1 cellular context compared by ENCODE assay signal in genomic region chr12:77578471-77579262, GRCh38.
TF ChIP-seq lines count a peak whose summit lies in the region.

No MANE protein-coding gene starts in this region.

TF ChIP-seq in IMR-90, 13 proteins besides CTCF, POLR2A, EP300 and RAD21:
- TF ChIP-seq USF2 (IDR thresholded peaks at IDR 0.05; ENCODE audit: low read depth, low read length), result no peak
- no peak for TF ChIP-seq RFX5 (IDR thresholded peaks at IDR 0.05; ENCODE audit: low read depth, low read length)
- no peak for TF ChIP-seq MAZ (IDR thresholded peaks at IDR 0.05; ENCODE audit: borderline replicate concordance, low read depth, low read length)
- no peak for TF ChIP-seq MAFK (IDR thresholded peaks at IDR 0.05; ENCODE audit: low read depth, low read length)
TF ChIP-seq in IMR-90: peak in this region for 0.
